In the genomic region with DNA sequence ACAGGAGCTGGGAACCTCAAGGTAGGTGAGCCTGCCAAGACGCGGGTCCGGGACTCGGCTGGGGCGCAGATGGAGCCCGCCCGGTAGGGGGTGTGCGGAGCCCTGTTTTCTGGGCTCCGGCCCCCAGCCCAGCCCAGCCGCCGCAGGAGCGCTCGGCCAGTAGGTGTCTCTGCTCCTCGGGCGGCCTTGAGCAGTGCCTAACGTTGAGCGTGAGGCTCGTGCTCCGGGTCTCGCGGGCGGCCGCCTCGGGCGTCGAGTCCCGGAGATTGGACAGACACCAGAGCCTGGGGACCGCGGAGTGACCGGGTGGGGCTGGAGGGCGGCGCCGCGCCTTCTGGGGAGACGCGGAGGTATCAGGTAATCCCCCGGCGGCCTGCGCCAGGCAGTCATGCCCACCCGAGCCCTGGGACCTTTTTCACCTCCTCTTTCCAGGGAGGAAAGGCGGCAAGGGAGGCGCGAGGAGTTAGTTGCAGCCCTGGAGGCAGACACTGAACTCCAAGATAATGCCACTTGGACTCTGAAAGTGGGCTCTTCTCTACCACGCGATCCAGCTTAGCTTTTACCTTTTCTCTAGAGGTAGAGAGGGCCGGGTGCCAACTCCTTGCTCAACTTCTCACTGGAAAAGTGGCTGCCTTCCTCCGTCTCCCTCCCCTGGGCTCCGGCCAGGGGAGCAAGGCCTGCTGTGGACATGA, we compare ENCODE assay signal across 9 cellular contexts. TPM values are rescaled to one million over a fixed set of nuclear protein-coding genes. Genes with fewer than 3 reads are reported as not detected.
DNase-seq lines count a peak whose midpoint lies in the region; ATAC-seq, FAIRE-seq and TF ChIP-seq lines count a peak whose summit lies in the region.
"Had no signal": no experiment of that assay in that cellular context is flagged by ENCODE, and none has a peak within 500 bp of the region (broad histone marks: within the 10 kb centered on the region; RNA-seq: fewer than 3 reads in every experiment).

No MANE protein-coding gene starts in this region.

- no peak for FAIRE-seq in D721Med (lab: Jason Lieb, UNC)
- FAIRE-seq: TTC549 had no signal

- intact Hi-C loops in lower lobe of right lung (cut with DNase I) = no loop called here

- DNase-seq in D721Med (ENCODE audit: insufficient read length, low spot score) (no peak), dermis blood vessel endothelial cell (peak; percentile 51), lower lobe of right lung (peak; percentile 73), NCI-H2196 (lab: John Stamatoyannopoulos, UW; ENCODE audit: unreplicated experiment) (no peak)
- DNase-seq in activated CD4-positive, alpha-beta T cell treated with anti-CD3 and anti-CD28 coated beads for 1 hour = peak; percentile 24
- DNase-seq in stimulated activated CD8-positive, alpha-beta memory T cell treated with anti-CD3 and anti-CD28 coated beads, Interleukin-12 subunit alpha, Interleukin-12 subunit beta, amount 100 ng/mL, for 4 hours (ENCODE audit: low read depth) = peak; percentile 3

- no peaks in the 10 kb centered on the region for H3K36me3 ChIP-seq in lower lobe of right lung

- H3K4me3 ChIP-seq in lower lobe of right lung = peak overlapping the region; percentile 47

- peaks cover 21% of the 10 kb centered on the region for H3K27me3 ChIP-seq in lower lobe of right lung (ENCODE audit: low read depth)

- H3K27ac ChIP-seq in lower lobe of right lung = no peak overlapping the region

- TF ChIP-seq CTCF in D721Med (IDR thresholded peaks at IDR 0.05; ENCODE audit: insufficient read depth, missing control alignments) = peak; percentile 41
- TF ChIP-seq CTCF in lower lobe of right lung (IDR thresholded peaks at IDR 0.05) = peak; percentile 65

- H3K4me1 ChIP-seq in lower lobe of right lung = peaks cover 10% of the 10 kb centered on the region

- H3K9me3 ChIP-seq in lower lobe of right lung = no peaks in the 10 kb centered on the region

- ATAC-seq in GM19468 (IDR thresholded peaks at IDR 0.05; ENCODE audit: extremely low read depth, unreplicated experiment) (peak; percentile 89), HG03571 (IDR thresholded peaks at IDR 0.05; ENCODE audit: unreplicated experiment) (peak; percentile 86), lower lobe of right lung (peak; percentile 94 to 96)

RNA-seq across cellular contexts. Expression of a gene that starts 14.5 kb away (rescaled TPM):
- 0.19 TPM in 1 of 2 replicates, not detected in the other for total RNA-seq in dermis blood vessel endothelial cell
- 236 TPM for total RNA-seq in lower lobe of right lung

RNA-seq across cellular contexts. Expression of a gene that starts 36.4 kb away (rescaled TPM):
- not detected in 2 replicates for total RNA-seq in dermis blood vessel endothelial cell
- total RNA-seq in lower lobe of right lung = 35.4 TPM

Comparison
In these comparisons a context has a peak if more than half of its experiments do, and no peak if none do; other contexts are left out.
1. DNase-seq: peak in activated CD4-positive, alpha-beta T cell treated with anti-CD3 and anti-CD28 coated beads for 1 hour (single experiment), dermis blood vessel endothelial cell (single experiment), lower lobe of right lung (single experiment) and stimulated activated CD8-positive, alpha-beta memory T cell treated with anti-CD3 and anti-CD28 coated beads, Interleukin-12 subunit alpha, Interleukin-12 subunit beta, amount 100 ng/mL, for 4 hours (single experiment); none in D721Med (single experiment) and NCI-H2196 (single experiment).
2. RNA of a gene that starts 14.5 kb away (total RNA-seq): 236 TPM in lower lobe of right lung (single experiment); 0.19 TPM in dermis blood vessel endothelial cell; every median in the first group is over 100 times any median in the second.
3. RNA of a gene that starts 36.4 kb away (total RNA-seq): 35.4 TPM in lower lobe of right lung (single experiment); not detected in dermis blood vessel endothelial cell; every median in the first group is over 10 times any median in the second.
4. Peak in every context shown above with its lines, with median percentiles within 50 percentile points of each other: ATAC-seq.